In genomic region chr17:48997827-48998556, GRCh38 we compare ENCODE assay signal across 7 cellular contexts. TPM values are rescaled to one million over a fixed set of nuclear protein-coding genes. Genes with fewer than 3 reads are reported as not detected.
DNase-seq lines count a peak whose midpoint lies in the region; ATAC-seq and TF ChIP-seq lines count a peak whose summit lies in the region.

No MANE protein-coding gene starts in this region.

- DNase-seq in Panc1 (ENCODE audit: low read depth, low spot score) (no peak), erythroblast (lab: John Stamatoyannopoulos, UW) (peak; percentile 66 to 75), NOMO-1 (lab: John Stamatoyannopoulos, UW; ENCODE audit: unreplicated experiment in 2 of 2) (no peak)
- no peak for DNase-seq in effector CD4-positive, alpha-beta T cell

- H3K27ac ChIP-seq in Panc1 (ENCODE audit: low read length), result peak overlapping the region; percentile 97
- no peak overlapping the region for H3K27ac ChIP-seq in rectal smooth muscle tissue (ENCODE audit: low read depth, low read length)

- intact Hi-C loops in Panc1 (cut with micrococcal nuclease; ENCODE audit: unreplicated experiment), result loop anchor here (5.0 kb wide), 1 partner anchor 46 kb away; no protein-coding TSS in a partner anchor

- CTCF ChIA-PET in Panc1 (lab: Charles Lee), result interaction anchor here (0.6 kb wide), 3 partner anchors 27 to 67 kb away, joined by 4 to 9 read pairs (median 4); no protein-coding TSS in a partner anchor

- no peak for TF ChIP-seq CTCF in Panc1 (IDR thresholded peaks at IDR 0.05)

- POLR2A ChIA-PET in Panc1 (lab: Charles Lee), result interaction anchor here (0.6 to 1.1 kb wide), 4 partner anchors 37 to 1327 kb away, joined by 3 to 12 read pairs (median 9); no protein-coding TSS in a partner anchor

- H3K4me3 ChIP-seq in Panc1 (ENCODE audit: low read depth in 2 of 2, low read length in 2 of 2) (peak overlapping the region; percentile 70 to 80), rectal smooth muscle tissue (ENCODE audit: low read length) (peak overlapping the region; percentile 38)

- peaks cover 2% of the 10 kb centered on the region; the same call in 1 of the 2 replicates for H3K36me3 ChIP-seq in Panc1 (ENCODE audit: control insufficient read depth, insufficient read depth, low read length)
- no peaks in the 10 kb centered on the region for H3K36me3 ChIP-seq in rectal smooth muscle tissue (ENCODE audit: control insufficient read depth, insufficient read depth, low read length)

- H3K27me3 ChIP-seq in Panc1 (ENCODE audit: control insufficient read depth, insufficient read depth, low read length) (no peaks in the 10 kb centered on the region; the same call in 1 of the 2 replicates), rectal smooth muscle tissue (ENCODE audit: control insufficient read depth, insufficient read depth, low read length) (peaks cover 44% of the 10 kb centered on the region)

- ATAC-seq in Panc1 (no peak; the same call in 1 of the 2 replicates), GM18870 (IDR thresholded peaks at IDR 0.05; ENCODE audit: unreplicated experiment) (no peak)

- no peak overlapping the region for H3K9ac ChIP-seq in rectal smooth muscle tissue (ENCODE audit: low read length)

- TF ChIP-seq POLR2A in GM18526 (IDR thresholded peaks at IDR 0.05; ENCODE audit: extremely low read depth, insufficient read length) (peak; percentile 17), erythroblast (IDR thresholded peaks at IDR 0.05; ENCODE audit: low read length) (no peak)

- H3K9me3 ChIP-seq in Panc1 (ENCODE audit: control insufficient read depth, insufficient read depth, low read depth, low read length), result no peaks in the 10 kb centered on the region

- in situ Hi-C loops in Panc1 (cut with HindIII; ENCODE audit: low pct_unique_long_range_greater_than_20kb, low sequenced_read_pairs), result no loop called here

- no TSS peak for BruUV-seq in Panc1 (replicated peaks; lab: Mats Ljungman, UMichigan)

- H3K4me1 ChIP-seq in Panc1 (ENCODE audit: control insufficient read depth, insufficient read depth, low read length) (peaks cover 60% of the 10 kb centered on the region), rectal smooth muscle tissue (ENCODE audit: control insufficient read depth, insufficient read depth, low read length) (no peaks in the 10 kb centered on the region)

RNA-seq across cellular contexts. Expression of gene IGF2BP1, which starts 0.8 kb away (rescaled TPM):
- total RNA-seq in Panc1 (2021; ENCODE audit: unreplicated experiment), result 109 TPM
- polyA plus RNA-seq in Panc1 (2012; ENCODE audit: insufficient read length), result 33.0 TPM

RNA-seq across cellular contexts. Expression of gene GIP, which starts 29.6 kb away (rescaled TPM):
- 0.77 TPM for total RNA-seq in Panc1 (2021; ENCODE audit: unreplicated experiment)
- 1.6 TPM for polyA plus RNA-seq in Panc1 (2012; ENCODE audit: insufficient read length)

RNA-seq across cellular contexts. Expression of gene SNF8, which starts 53.4 kb away (rescaled TPM):
- 371 TPM for total RNA-seq in Panc1 (2021; ENCODE audit: unreplicated experiment)
- polyA plus RNA-seq in Panc1 (2012; ENCODE audit: insufficient read length), result 299 TPM

Comparison
In these comparisons a context has a peak if more than half of its experiments do, and no peak if none do; other contexts are left out.
1. DNase-seq: peak in erythroblast (2 of 2); none in Panc1 (single experiment), NOMO-1 (0 of 2) and effector CD4-positive, alpha-beta T cell (single experiment).